ENCODE assay signal across 1 cellular context in the genomic region with DNA sequence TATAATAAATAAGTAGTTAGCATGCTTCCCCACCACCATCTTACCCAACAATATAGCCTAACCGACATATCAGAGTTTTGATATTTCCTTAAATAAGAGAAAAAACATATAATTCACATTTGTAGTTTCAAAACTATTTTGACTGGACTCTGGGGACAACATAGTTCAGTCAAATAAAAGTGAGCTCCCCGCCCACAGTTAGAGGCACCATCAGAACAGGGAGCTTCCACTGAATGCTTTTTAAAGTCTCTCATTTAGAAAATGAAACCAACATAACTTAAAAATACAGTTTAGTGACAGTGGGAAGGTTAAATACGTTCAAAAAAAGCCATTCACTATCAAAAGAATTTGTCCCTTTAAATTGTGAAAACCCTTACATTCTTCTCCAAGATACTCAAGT.
TF ChIP-seq lines count a peak whose summit lies in the region.

No MANE protein-coding gene starts in this region.

TF ChIP-seq in GM12878, 131 proteins besides CTCF, POLR2A, EP300 and RAD21 (continued from another document):
- TF ChIP-seq ZSCAN29 (IDR thresholded peaks at IDR 0.05) (no peak), HCFC1 (IDR thresholded peaks at IDR 0.05; ENCODE audit: low read length) (no peak), REST (IDR thresholded peaks at IDR 0.05; ENCODE audit: low read depth, low read length) (no peak), TAF1 (IDR thresholded peaks at IDR 0.05; ENCODE audit: borderline replicate concordance, low read depth, low read length) (no peak), MXI1 (IDR thresholded peaks at IDR 0.05; ENCODE audit: low read depth, low read length) (no peak)
- TF ChIP-seq, protein P1, sequence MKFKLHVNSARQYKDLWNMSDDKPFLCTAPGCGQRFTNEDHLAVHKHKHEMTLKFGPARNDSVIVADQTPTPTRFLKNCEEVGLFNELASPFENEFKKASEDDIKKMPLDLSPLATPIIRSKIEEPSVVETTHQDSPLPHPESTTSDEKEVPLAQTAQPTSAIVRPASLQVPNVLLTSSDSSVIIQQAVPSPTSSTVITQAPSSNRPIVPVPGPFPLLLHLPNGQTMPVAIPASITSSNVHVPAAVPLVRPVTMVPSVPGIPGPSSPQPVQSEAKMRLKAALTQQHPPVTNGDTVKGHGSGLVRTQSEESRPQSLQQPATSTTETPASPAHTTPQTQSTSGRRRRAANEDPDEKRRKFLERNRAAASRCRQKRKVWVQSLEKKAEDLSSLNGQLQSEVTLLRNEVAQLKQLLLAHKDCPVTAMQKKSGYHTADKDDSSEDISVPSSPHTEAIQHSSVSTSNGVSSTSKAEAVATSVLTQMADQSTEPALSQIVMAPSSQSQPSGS (IDR thresholded peaks at IDR 0.05; ENCODE audit: low read length), result no peak
